ENCODE assay signal across 16 cellular contexts in genomic region chr7:74070619-74070920, GRCh38. TPM values are rescaled to one million over a fixed set of nuclear protein-coding genes. Genes with fewer than 3 reads are reported as not detected.
"Had no signal": no experiment of that assay in that cellular context is flagged by ENCODE, and none has a peak within 500 bp of the region (broad histone marks: within the 10 kb centered on the region; RNA-seq: fewer than 3 reads in every experiment).

No MANE protein-coding gene starts in this region.

- H3K9ac ChIP-seq: parathyroid adenoma had no signal

- H3K79me2 ChIP-seq: parathyroid adenoma had no signal

- H3K4me1 ChIP-seq: gastrocnemius medialis, heart right ventricle, parathyroid adenoma, transverse colon had no signal

- H3K36me3 ChIP-seq: brain microvascular endothelial cell, gastrocnemius medialis, neutrophil, transverse colon had no signal

- DNase-seq: activated CD4-positive, alpha-beta memory T cell treated with anti-CD3 and anti-CD28 coated beads for 36 hours; activated CD8-positive, alpha-beta memory T cell treated with anti-CD3 and anti-CD28 coated beads, Interleukin-2, amount 10 ng/mL, durations not matched to agents 7 days and 5 days; activated naive CD4-positive, alpha-beta T cell treated with Interleukin-2 at 50 U/mL for 16 hours; brain microvascular endothelial cell; erythroblast; gastrocnemius medialis; heart right ventricle; immature natural killer cell; stimulated activated naive CD4-positive, alpha-beta T cell; transverse colon had no signal

- H3K27me3 ChIP-seq: brain microvascular endothelial cell, gastrocnemius medialis, heart right ventricle, neutrophil, transverse colon had no signal

- H3K9me3 ChIP-seq: gastrocnemius medialis, heart right ventricle, neutrophil, transverse colon had no signal

- ATAC-seq: activated CD8-positive, alpha-beta memory T cell treated with anti-CD3 and anti-CD28 coated beads, Interleukin-2, amount 10 ng/mL, durations not matched to agents 7 days and 5 days; activated T-helper 17 cell treated with anti-CD3 and anti-CD28 coated beads, Interleukin-2, amount 50 U/mL, for 72 hours; gastrocnemius medialis; natural killer cell treated with Interleukin-12 subunit alpha and Interleukin-12 subunit beta and Interleukin-15 and Interleukin-18, amount 100 ng/mL, for 72 hours had no signal

- H3K4me3 ChIP-seq: coronary artery, gastrocnemius medialis, heart right ventricle, transverse colon had no signal

- H2AFZ ChIP-seq: parathyroid adenoma had no signal

- H3K27ac ChIP-seq: brain microvascular endothelial cell, gastrocnemius medialis, heart right ventricle, neutrophil, parathyroid adenoma, transverse colon had no signal

RNA-seq across cellular contexts. Expression of gene ELN, which starts 42.6 kb away (rescaled TPM):
- total RNA-seq: activated CD4-positive, alpha-beta memory T cell treated with anti-CD3 and anti-CD28 coated beads for 36 hours; activated CD8-positive, alpha-beta memory T cell treated with anti-CD3 and anti-CD28 coated beads, Interleukin-2, amount 10 ng/mL, durations not matched to agents 7 days and 5 days; activated T-helper 17 cell treated with anti-CD3 and anti-CD28 coated beads, Interleukin-2, amount 50 U/mL, for 72 hours; T-helper 2 cell treated with Interferon-gamma antibody and Interleukin-4, amounts not matched to agents 100 ng/mL and 5 ng/mL, for 36 hours had no signal
- polyA plus RNA-seq: immature natural killer cell had no signal
